ENCODE assay signal across 16 cellular contexts in the genomic region with DNA sequence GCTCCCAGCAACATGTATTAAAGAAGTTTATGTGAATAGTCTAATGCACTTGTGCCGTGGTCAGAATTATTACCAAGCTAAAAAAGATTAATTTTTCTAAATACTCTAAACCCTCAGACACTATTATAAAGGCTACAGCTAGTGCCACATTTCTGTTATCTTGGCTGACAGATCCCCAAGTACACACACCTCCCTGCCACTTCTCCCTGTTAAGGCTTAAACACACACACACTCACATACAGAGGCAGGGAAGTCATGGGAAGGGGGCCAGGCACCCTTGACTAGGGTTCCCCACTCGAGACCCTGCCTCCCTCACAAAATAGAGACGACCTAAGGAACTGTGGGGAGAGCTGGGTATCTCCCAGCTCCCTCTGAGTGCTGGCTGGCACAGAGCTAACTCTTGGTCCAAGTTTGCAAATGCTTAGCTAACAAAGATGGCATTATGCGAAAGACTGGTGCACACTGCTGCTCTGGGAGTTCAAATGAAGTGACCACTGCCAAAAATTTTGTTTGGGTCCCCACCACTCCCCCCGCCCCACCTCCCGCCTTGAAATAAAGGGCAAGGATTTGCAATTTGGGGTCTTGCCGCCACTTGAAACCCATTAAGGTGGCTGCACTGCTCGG. TPM values are rescaled to one million over a fixed set of nuclear protein-coding genes. Genes with fewer than 3 reads are reported as not detected.
DNase-seq lines count a peak whose midpoint lies in the region; ATAC-seq and TF ChIP-seq lines count a peak whose summit lies in the region.
"Had no signal": no experiment of that assay in that cellular context is flagged by ENCODE, and none has a peak within 500 bp of the region (broad histone marks: within the 10 kb centered on the region; RNA-seq: fewer than 3 reads in every experiment).

No MANE protein-coding gene starts in this region.

- intact Hi-C loops in natural killer cell (cut with micrococcal nuclease) = no loop called here
- intact Hi-C loops in Right ventricle myocardium superior (cut with DNase I) = no loop called here

- no peaks in the 10 kb centered on the region for H3K27me3 Mint-ChIP-seq in natural killer cell (ENCODE audit: low read depth in 2 of 2)
- no peaks in the 10 kb centered on the region for H3K27me3 Mint-ChIP-seq in natural killer cell treated with Interleukin-12 subunit alpha and Interleukin-12 subunit beta and Interleukin-15 and Interleukin-18, amount 100 ng/mL, for 72 hours
- peaks cover 3% of the 10 kb centered on the region for H3K27me3 Mint-ChIP-seq in nephron (ENCODE audit: low read depth)
- H3K27me3 Mint-ChIP-seq in type B pancreatic cell = no peaks in the 10 kb centered on the region

- peaks cover 35% of the 10 kb centered on the region for H3K36me3 Mint-ChIP-seq in natural killer cell
- peaks cover 39% of the 10 kb centered on the region for H3K36me3 Mint-ChIP-seq in natural killer cell treated with Interleukin-12 subunit alpha and Interleukin-12 subunit beta and Interleukin-15 and Interleukin-18, amount 100 ng/mL, for 72 hours
- peaks cover 86% of the 10 kb centered on the region for H3K36me3 Mint-ChIP-seq in nephron (ENCODE audit: low read depth)
- H3K36me3 Mint-ChIP-seq in type B pancreatic cell = peaks cover 54% of the 10 kb centered on the region

- ATAC-seq in natural killer cell (no peak), Right ventricle myocardium superior (ENCODE audit: poor library complexity) (peak; percentile 63), HG03196 (IDR thresholded peaks at IDR 0.05; ENCODE audit: unreplicated experiment) (no peak)
- no peak for ATAC-seq in natural killer cell treated with Interleukin-12 subunit alpha and Interleukin-12 subunit beta and Interleukin-15 and Interleukin-18, amount 100 ng/mL, for 72 hours

- no peaks in the 10 kb centered on the region for H3K9me3 Mint-ChIP-seq in natural killer cell
- H3K9me3 Mint-ChIP-seq in natural killer cell treated with Interleukin-12 subunit alpha and Interleukin-12 subunit beta and Interleukin-15 and Interleukin-18, amount 100 ng/mL, for 72 hours = no peaks in the 10 kb centered on the region
- no peaks in the 10 kb centered on the region for H3K9me3 Mint-ChIP-seq in nephron
- H3K9me3 Mint-ChIP-seq in type B pancreatic cell = no peaks in the 10 kb centered on the region

- TF ChIP-seq CTCF in natural killer cell (IDR thresholded peaks at IDR 0.05) (no peak), nephron (IDR thresholded peaks at IDR 0.05; ENCODE audit: unreplicated experiment in 3 of 3) (no peak), type B pancreatic cell (conservative IDR thresholded peaks at IDR 0.05) (no peak)

- H3K27ac Mint-ChIP-seq in natural killer cell (peak overlapping the region; percentile 70 to 76), nephron (peak overlapping the region; percentile 69 to 89 (median 82)), type B pancreatic cell (peak overlapping the region; percentile 30)
- no peak overlapping the region for H3K27ac Mint-ChIP-seq in natural killer cell treated with Interleukin-12 subunit alpha and Interleukin-12 subunit beta and Interleukin-15 and Interleukin-18, amount 100 ng/mL, for 72 hours

- H3K4me1 Mint-ChIP-seq in natural killer cell = peaks cover 74 to 85% of the 10 kb centered on the region in 2 donors
- peaks cover 46 to 51% of the 10 kb centered on the region in 2 donors for H3K4me1 Mint-ChIP-seq in natural killer cell treated with Interleukin-12 subunit alpha and Interleukin-12 subunit beta and Interleukin-15 and Interleukin-18, amount 100 ng/mL, for 72 hours (ENCODE audit: low read depth in 2 of 2)
- H3K4me1 Mint-ChIP-seq in nephron = peaks cover 70% of the 10 kb centered on the region
- H3K4me1 Mint-ChIP-seq in type B pancreatic cell (ENCODE audit: unreplicated experiment) = peaks cover 67% of the 10 kb centered on the region

- DNase-seq in natural killer cell = no peak
- no peak for DNase-seq in natural killer cell treated with Interleukin-12 subunit alpha and Interleukin-12 subunit beta and Interleukin-15 and Interleukin-18, amount 100 ng/mL, for 72 hours (ENCODE audit: low spot score)
- DNase-seq in Right ventricle myocardium superior = no peak
- DNase-seq in type B pancreatic cell (ENCODE audit: extremely low spot score, unreplicated experiment) = no peak
- no peak for DNase-seq in foreskin melanocyte
- no peak for DNase-seq in NCI-H146 (lab: John Stamatoyannopoulos, UW)
- DNase-seq: ACHN; activated CD4-positive, alpha-beta T cell treated with anti-CD3 and anti-CD28 coated beads for 1 hour; activated T-cell treated with anti-CD3 and anti-CD28 coated beads for 4 hours; aorta; Karpas-422; kidney glomerular epithelial cell; NCI-H1417 treated with DMSO at 0.1 percent for 48 hours; SW 1271 had no signal

- H3K4me3 Mint-ChIP-seq in natural killer cell = peak overlapping the region; percentile 21
- H3K4me3 Mint-ChIP-seq in natural killer cell treated with Interleukin-12 subunit alpha and Interleukin-12 subunit beta and Interleukin-15 and Interleukin-18, amount 100 ng/mL, for 72 hours = no peak overlapping the region
- H3K4me3 Mint-ChIP-seq in nephron = no peak overlapping the region
- peak overlapping the region; percentile 47 for H3K4me3 Mint-ChIP-seq in type B pancreatic cell

RNA-seq across cellular contexts. Expression of a gene that starts 9.8 kb away (rescaled TPM):
- total RNA-seq in natural killer cell = 100 to 1,000 TPM; 162 to 224 (median 164) TPM
- 10 to 100 TPM; 59.0 to 92.1 TPM for total RNA-seq in natural killer cell treated with Interleukin-12 subunit alpha and Interleukin-12 subunit beta and Interleukin-15 and Interleukin-18, amount 100 ng/mL, for 72 hours
- total RNA-seq in Right ventricle myocardium superior = 49.1 TPM
- total RNA-seq in type B pancreatic cell (ENCODE audit: low replicate concordance) = 69.5 and 129 TPM in 2 replicates

Comparison
In these comparisons a context has a peak if more than half of its experiments do, and no peak if none do; other contexts are left out.
1. H3K27ac Mint-ChIP-seq: peak in natural killer cell (2 of 2), nephron (3 of 3) and type B pancreatic cell (single experiment); none in natural killer cell treated with Interleukin-12 subunit alpha and Interleukin-12 subunit beta and Interleukin-15 and Interleukin-18, amount 100 ng/mL, for 72 hours (0 of 2).
2. H3K4me3 Mint-ChIP-seq: peak in natural killer cell (single experiment) and type B pancreatic cell (single experiment); none in natural killer cell treated with Interleukin-12 subunit alpha and Interleukin-12 subunit beta and Interleukin-15 and Interleukin-18, amount 100 ng/mL, for 72 hours (single experiment) and nephron (0 of 3).